ENCODE assay signal across 1 cellular context in the genomic region with DNA sequence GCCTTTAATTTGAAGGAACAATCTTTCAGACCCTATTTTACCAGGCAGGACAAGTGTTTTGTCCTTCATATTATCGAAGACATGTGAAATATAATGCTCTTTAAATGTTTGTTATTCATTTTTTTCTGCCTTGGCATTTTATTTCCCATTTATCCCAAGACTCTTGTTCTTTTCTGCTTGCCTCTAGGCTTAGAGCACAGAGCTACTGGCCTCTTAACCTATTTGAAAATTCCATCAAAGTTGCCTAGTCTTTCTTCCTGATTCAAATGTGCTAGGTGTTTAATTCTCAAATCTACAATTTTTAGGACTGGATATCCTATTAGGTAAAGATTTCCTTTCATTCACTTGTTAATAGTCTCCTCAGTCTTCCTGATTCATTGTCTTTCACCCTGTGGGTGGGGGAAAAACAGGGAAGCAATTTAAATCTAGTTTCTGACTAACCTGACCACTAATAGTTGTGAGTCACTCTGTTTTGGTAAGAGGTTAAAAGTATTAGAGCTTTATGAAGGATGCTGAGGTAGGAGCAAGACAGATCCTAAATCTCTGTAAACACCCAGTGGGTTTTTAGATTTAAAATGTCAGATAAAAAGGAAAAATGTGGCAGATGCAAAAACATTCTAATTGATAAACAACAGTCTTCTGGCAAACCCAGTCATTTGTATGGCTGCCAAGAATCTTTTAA.
TF ChIP-seq lines count a peak whose summit lies in the region.

No MANE protein-coding gene starts in this region.

TF ChIP-seq in WTC11, 78 proteins besides CTCF, POLR2A, EP300 and RAD21 (continued from another document):
- TF ChIP-seq ZNF671 (CRISPR knock-in tag; IDR thresholded peaks at IDR 0.05): no peak
- no peak for TF ChIP-seq MLX (CRISPR knock-in tag; IDR thresholded peaks at IDR 0.05)
- no peak for TF ChIP-seq FOXK1 (CRISPR knock-in tag; IDR thresholded peaks at IDR 0.05)
- TF ChIP-seq ZNF396 (CRISPR knock-in tag; IDR thresholded peaks at IDR 0.05; ENCODE audit: borderline replicate concordance): no peak
